Comparison of ENCODE assay signal across 8 cellular contexts in the genomic region with DNA sequence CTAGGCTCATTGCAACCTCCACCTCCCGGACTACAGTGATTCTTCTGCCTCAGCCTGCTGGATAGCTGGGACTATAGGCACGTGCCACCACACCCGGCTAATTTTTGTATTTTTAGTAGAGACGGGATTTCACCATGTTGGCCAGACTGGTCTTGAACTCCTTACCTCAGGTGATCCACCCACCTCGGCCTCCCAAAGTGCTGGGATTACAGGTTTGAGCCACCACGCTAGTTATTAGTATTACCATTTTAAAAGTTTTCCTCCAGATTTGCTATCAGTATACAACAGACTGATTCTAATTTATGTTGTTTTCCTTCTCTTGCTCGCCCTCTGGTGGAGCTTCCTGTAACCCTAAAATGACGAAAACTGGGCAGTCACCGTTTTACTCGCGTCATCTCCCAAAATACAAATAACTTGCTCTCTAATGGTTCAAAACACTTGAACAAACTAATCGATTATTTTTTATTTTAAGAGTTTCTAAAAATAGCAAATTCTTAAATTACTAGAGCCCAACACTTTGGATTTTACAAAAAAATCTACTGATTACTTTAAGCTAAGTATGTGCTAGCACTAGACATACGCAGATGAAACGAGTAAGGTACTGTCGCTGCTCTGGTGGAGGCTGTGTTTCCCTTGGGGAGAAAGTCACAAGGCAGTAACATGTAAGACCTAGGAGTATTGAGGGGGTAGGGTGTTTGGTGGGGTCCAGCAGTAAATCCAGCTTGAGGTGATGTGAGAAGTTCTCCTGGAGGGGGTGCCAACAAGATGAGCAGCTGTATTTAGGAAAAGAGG.
A peak's percentile ranks its signal among the peaks of the same experiment; 100 is the strongest.
DNase-seq lines count a peak whose midpoint lies in the region; ATAC-seq and TF ChIP-seq lines count a peak whose summit lies in the region.

No MANE protein-coding gene starts in this region.

- peak; percentile 70 for DNase-seq in ACHN
- DNase-seq in NCI-H524 (lab: John Stamatoyannopoulos, UW), result peak; percentile 28 to 72
- DNase-seq in activated CD4-positive, alpha-beta memory T cell treated with anti-CD3 and anti-CD28 coated beads for 36 hours, result peak; percentile 80
- DNase-seq in effector CD4-positive, alpha-beta T cell, result peak; percentile 66
- DNase-seq in mesothelial cell of epicardium (ENCODE audit: low spot score in 2 of 2, unreplicated experiment in 2 of 2), result no peak
- DNase-seq in stimulated activated CD8-positive, alpha-beta memory T cell treated with anti-CD3 and anti-CD28 coated beads, Interleukin-4, amount 100 ng/mL, for 4 hours (ENCODE audit: low read depth in 2 of 2, low spot score in 1 of 2), result peak; percentile 8 to 49

- H3K36me3 Mint-ChIP-seq in activated CD4-positive, alpha-beta memory T cell treated with anti-CD3 and anti-CD28 coated beads for 36 hours, result peaks cover under 1% of the 10 kb centered on the region
- H3K36me3 Mint-ChIP-seq in mesothelial cell of epicardium, result peaks cover under 1% of the 10 kb centered on the region

- peak; percentile 56 for TF ChIP-seq CTCF in mesothelial cell of epicardium (IDR thresholded peaks at IDR 0.05; ENCODE audit: unreplicated experiment)

- in situ Hi-C loops in ACHN (cut with HindIII; ENCODE audit: low pct_ligation_motif_present, low pct_unique_long_range_greater_than_20kb, low sequenced_read_pairs), result no loop called here

- no peaks in the 10 kb centered on the region for H3K27me3 Mint-ChIP-seq in activated CD4-positive, alpha-beta memory T cell treated with anti-CD3 and anti-CD28 coated beads for 36 hours
- H3K27me3 Mint-ChIP-seq in mesothelial cell of epicardium (ENCODE audit: low read depth), result peaks cover 2% of the 10 kb centered on the region

- peak overlapping the region; percentile 39 for H3K27ac Mint-ChIP-seq in activated CD4-positive, alpha-beta memory T cell treated with anti-CD3 and anti-CD28 coated beads for 36 hours
- no peak overlapping the region for H3K27ac Mint-ChIP-seq in mesothelial cell of epicardium

- ATAC-seq in GM18499 (IDR thresholded peaks at IDR 0.05; ENCODE audit: insufficient read depth, unreplicated experiment) (peak; percentile 46), HG03039 (IDR thresholded peaks at IDR 0.05; ENCODE audit: unreplicated experiment) (peak; percentile 67)

- peak overlapping the region; percentile 39 for H3K4me3 Mint-ChIP-seq in activated CD4-positive, alpha-beta memory T cell treated with anti-CD3 and anti-CD28 coated beads for 36 hours
- no peak overlapping the region for H3K4me3 Mint-ChIP-seq in mesothelial cell of epicardium

- H3K9me3 Mint-ChIP-seq in activated CD4-positive, alpha-beta memory T cell treated with anti-CD3 and anti-CD28 coated beads for 36 hours, result no peaks in the 10 kb centered on the region
- H3K9me3 Mint-ChIP-seq in mesothelial cell of epicardium, result peaks cover 6% of the 10 kb centered on the region

- intact Hi-C loops in activated CD4-positive, alpha-beta memory T cell treated with anti-CD3 and anti-CD28 coated beads for 36 hours (cut with micrococcal nuclease), result loop anchor here (1.0 kb wide), 2 partner anchors 289 to 400 kb away; no protein-coding TSS in a partner anchor

- CTCF ChIA-PET in activated CD4-positive, alpha-beta memory T cell treated with anti-CD3 and anti-CD28 coated beads for 36 hours (lab: Charles Lee), result interaction anchor here (0.7 to 2.7 kb wide), 38 partner anchors 8 to 834 kb away, joined by 3 to 25 read pairs (median 4); no protein-coding TSS in a partner anchor

- H3K4me1 Mint-ChIP-seq in activated CD4-positive, alpha-beta memory T cell treated with anti-CD3 and anti-CD28 coated beads for 36 hours (ENCODE audit: low read depth), result peaks cover 13% of the 10 kb centered on the region
- peaks cover 4% of the 10 kb centered on the region for H3K4me1 Mint-ChIP-seq in mesothelial cell of epicardium

- POLR2A ChIA-PET in activated CD4-positive, alpha-beta memory T cell treated with anti-CD3 and anti-CD28 coated beads for 36 hours (lab: Charles Lee), result interaction anchor here (1.2 kb wide), 1 partner anchor 14 kb away, joined by 4 read pairs; no protein-coding TSS in a partner anchor

Comparison
In these comparisons a context has a peak if more than half of its experiments do, and no peak if none do; other contexts are left out.
1. DNase-seq: peak in ACHN (single experiment), NCI-H524 (2 of 2), activated CD4-positive, alpha-beta memory T cell treated with anti-CD3 and anti-CD28 coated beads for 36 hours (single experiment), effector CD4-positive, alpha-beta T cell (single experiment) and stimulated activated CD8-positive, alpha-beta memory T cell treated with anti-CD3 and anti-CD28 coated beads, Interleukin-4, amount 100 ng/mL, for 4 hours (2 of 2); none in mesothelial cell of epicardium (0 of 2).